In the genomic region with DNA sequence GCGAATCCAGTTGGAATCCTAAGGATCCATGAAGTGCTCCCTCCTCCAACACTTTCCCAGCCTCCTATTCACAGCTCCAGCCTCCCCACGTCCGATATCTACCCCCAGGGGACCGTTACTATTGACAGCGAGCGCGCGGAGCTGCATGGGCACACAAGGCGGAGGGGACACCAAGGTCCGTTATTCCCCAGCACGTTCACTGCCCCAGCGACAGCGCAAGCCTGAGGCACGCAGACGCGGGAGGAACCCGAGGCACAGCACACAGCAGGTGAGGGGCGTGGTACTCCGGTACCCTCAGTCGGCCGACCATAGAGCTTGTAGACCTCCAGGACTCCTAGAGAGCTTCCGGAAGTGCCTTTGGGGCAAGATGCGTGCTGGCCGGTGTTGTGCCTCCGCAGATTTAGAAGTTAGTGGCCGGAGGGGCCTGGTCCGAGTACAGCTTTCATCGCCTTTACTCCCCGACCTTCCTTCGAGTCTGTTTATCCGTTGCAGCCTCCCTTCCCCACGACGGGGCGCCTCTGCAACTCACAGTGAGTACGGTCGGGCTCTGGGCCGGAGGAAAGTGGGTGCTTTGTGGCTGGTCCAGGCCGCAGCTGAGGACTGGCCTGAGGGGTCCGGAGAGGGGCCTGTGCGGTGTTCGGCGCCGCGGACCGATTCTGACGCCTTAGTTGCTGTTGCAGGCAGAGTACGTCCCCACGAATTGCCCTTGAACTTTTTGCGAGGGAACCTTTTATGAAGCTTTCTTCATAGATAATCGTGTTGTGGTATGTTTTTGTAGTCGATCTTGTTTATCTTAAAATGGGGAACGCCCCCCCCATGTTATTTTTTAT, we compare ENCODE assay signal across 1 cellular context.
TF ChIP-seq lines count a peak whose summit lies in the region.

A gene (plus strand): TSS at position 384 of the 830 bp plus-strand sequence. CDS start 6,525 bp downstream, outside the sequence.

TF ChIP-seq in K562, 482 proteins besides CTCF, POLR2A, EP300 and RAD21 (continued from another document and continues in another):
- TF ChIP-seq ELF2 (CRISPR knock-in tag; IDR thresholded peaks at IDR 0.05) (peak; percentile 88), ZNF384 (IDR thresholded peaks at IDR 0.05; ENCODE audit: low read depth, low read length) (no peak), RBM39 (optimal IDR thresholded peaks at IDR 0.05; ENCODE audit: low read depth, low read length) (no peak), TAL1 (IDR thresholded peaks at IDR 0.05) (no peak), GABPB1 (CRISPR knock-in tag; IDR thresholded peaks at IDR 0.05) (peak; percentile 98), SP2 (IDR thresholded peaks at IDR 0.05; ENCODE audit: extremely low read depth, low read depth, low read length, poor library complexity, severe bottlenecking) (peak; percentile 97), MYC (IDR thresholded peaks at IDR 0.05; ENCODE audit: low read depth, low read length) (peak; percentile 95), MYC (CRISPR knock-in tag; IDR thresholded peaks at IDR 0.05; ENCODE audit: borderline replicate concordance, low read depth) (peak; percentile 75; the same call in 1 of the 2 replicates), ILK (tag; IDR thresholded peaks at IDR 0.05; ENCODE audit: borderline replicate concordance, low read depth) (no peak), GTF2F1 (IDR thresholded peaks at IDR 0.05; ENCODE audit: low read depth, low read length) (0 out of 2 replicates have a peak, but pooled peaks have one; percentile 42), PHF20 (IDR thresholded peaks at IDR 0.05; ENCODE audit: partially characterized antibody) (peak; percentile 93), KAT8 (IDR thresholded peaks at IDR 0.05; ENCODE audit: low read depth) (no peak), FOXK2 (conservative IDR thresholded peaks at IDR 0.05 in 1 of 2, IDR thresholded peaks at IDR 0.05 in 1 of 2; ENCODE audit: low read depth in 2 of 2) (peak; percentile 91 to 95), RFX1 (IDR thresholded peaks at IDR 0.05) (0 out of 2 replicates have a peak, but pooled peaks have one; percentile 11), NEUROD1 (IDR thresholded peaks at IDR 0.05; ENCODE audit: borderline replicate concordance, low read depth, low read length, partially characterized antibody) (peak; percentile 72), ELF4 (CRISPR knock-in tag; IDR thresholded peaks at IDR 0.05) (peak; percentile 51; the same call in 1 of the 2 replicates), C11orf30 (IDR thresholded peaks at IDR 0.05; ENCODE audit: low read depth) (peak; percentile 89), ZNF212 (CRISPR knock-in tag; IDR thresholded peaks at IDR 0.05) (no peak), NR2C2 (CRISPR knock-in tag; IDR thresholded peaks at IDR 0.05) (peak; percentile 77), NR2C2 (tag; IDR thresholded peaks at IDR 0.05) (peak; percentile 79)
- TF ChIP-seq, protein P1, sequence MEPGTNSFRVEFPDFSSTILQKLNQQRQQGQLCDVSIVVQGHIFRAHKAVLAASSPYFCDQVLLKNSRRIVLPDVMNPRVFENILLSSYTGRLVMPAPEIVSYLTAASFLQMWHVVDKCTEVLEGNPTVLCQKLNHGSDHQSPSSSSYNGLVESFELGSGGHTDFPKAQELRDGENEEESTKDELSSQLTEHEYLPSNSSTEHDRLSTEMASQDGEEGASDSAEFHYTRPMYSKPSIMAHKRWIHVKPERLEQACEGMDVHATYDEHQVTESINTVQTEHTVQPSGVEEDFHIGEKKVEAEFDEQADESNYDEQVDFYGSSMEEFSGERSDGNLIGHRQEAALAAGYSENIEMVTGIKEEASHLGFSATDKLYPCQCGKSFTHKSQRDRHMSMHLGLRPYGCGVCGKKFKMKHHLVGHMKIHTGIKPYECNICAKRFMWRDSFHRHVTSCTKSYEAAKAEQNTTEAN (CRISPR knock-in tag; IDR thresholded peaks at IDR 0.05), result 0 out of 2 replicates have a peak, but pooled peaks have one; percentile 75
- TF ChIP-seq, protein P2, sequence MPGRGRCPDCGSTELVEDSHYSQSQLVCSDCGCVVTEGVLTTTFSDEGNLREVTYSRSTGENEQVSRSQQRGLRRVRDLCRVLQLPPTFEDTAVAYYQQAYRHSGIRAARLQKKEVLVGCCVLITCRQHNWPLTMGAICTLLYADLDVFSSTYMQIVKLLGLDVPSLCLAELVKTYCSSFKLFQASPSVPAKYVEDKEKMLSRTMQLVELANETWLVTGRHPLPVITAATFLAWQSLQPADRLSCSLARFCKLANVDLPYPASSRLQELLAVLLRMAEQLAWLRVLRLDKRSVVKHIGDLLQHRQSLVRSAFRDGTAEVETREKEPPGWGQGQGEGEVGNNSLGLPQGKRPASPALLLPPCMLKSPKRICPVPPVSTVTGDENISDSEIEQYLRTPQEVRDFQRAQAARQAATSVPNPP (IDR thresholded peaks at IDR 0.05; ENCODE audit: borderline replicate concordance, insufficient read depth, insufficient read length), result no peak
- TF ChIP-seq, protein P3, sequence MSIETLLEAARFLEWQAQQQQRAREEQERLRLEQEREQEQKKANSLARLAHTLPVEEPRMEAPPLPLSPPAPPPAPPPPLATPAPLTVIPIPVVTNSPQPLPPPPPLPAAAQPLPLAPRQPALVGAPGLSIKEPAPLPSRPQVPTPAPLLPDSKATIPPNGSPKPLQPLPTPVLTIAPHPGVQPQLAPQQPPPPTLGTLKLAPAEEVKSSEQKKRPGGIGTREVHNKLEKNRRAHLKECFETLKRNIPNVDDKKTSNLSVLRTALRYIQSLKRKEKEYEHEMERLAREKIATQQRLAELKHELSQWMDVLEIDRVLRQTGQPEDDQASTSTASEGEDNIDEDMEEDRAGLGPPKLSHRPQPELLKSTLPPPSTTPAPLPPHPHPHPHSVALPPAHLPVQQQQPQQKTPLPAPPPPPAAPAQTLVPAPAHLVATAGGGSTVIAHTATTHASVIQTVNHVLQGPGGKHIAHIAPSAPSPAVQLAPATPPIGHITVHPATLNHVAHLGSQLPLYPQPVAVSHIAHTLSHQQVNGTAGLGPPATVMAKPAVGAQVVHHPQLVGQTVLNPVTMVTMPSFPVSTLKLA (conservative IDR thresholded peaks at IDR 0.05), result peak; percentile 93 to 95
- TF ChIP-seq, protein P4, sequence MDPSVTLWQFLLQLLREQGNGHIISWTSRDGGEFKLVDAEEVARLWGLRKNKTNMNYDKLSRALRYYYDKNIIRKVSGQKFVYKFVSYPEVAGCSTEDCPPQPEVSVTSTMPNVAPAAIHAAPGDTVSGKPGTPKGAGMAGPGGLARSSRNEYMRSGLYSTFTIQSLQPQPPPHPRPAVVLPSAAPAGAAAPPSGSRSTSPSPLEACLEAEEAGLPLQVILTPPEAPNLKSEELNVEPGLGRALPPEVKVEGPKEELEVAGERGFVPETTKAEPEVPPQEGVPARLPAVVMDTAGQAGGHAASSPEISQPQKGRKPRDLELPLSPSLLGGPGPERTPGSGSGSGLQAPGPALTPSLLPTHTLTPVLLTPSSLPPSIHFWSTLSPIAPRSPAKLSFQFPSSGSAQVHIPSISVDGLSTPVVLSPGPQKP (CRISPR knock-in tag; IDR thresholded peaks at IDR 0.05), result no peak
- TF ChIP-seq, protein P5, sequence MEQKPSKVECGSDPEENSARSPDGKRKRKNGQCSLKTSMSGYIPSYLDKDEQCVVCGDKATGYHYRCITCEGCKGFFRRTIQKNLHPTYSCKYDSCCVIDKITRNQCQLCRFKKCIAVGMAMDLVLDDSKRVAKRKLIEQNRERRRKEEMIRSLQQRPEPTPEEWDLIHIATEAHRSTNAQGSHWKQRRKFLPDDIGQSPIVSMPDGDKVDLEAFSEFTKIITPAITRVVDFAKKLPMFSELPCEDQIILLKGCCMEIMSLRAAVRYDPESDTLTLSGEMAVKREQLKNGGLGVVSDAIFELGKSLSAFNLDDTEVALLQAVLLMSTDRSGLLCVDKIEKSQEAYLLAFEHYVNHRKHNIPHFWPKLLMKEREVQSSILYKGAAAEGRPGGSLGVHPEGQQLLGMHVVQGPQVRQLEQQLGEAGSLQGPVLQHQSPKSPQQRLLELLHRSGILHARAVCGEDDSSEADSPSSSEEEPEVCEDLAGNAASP (IDR thresholded peaks at IDR 0.05), result no peak
- TF ChIP-seq, protein P6, sequence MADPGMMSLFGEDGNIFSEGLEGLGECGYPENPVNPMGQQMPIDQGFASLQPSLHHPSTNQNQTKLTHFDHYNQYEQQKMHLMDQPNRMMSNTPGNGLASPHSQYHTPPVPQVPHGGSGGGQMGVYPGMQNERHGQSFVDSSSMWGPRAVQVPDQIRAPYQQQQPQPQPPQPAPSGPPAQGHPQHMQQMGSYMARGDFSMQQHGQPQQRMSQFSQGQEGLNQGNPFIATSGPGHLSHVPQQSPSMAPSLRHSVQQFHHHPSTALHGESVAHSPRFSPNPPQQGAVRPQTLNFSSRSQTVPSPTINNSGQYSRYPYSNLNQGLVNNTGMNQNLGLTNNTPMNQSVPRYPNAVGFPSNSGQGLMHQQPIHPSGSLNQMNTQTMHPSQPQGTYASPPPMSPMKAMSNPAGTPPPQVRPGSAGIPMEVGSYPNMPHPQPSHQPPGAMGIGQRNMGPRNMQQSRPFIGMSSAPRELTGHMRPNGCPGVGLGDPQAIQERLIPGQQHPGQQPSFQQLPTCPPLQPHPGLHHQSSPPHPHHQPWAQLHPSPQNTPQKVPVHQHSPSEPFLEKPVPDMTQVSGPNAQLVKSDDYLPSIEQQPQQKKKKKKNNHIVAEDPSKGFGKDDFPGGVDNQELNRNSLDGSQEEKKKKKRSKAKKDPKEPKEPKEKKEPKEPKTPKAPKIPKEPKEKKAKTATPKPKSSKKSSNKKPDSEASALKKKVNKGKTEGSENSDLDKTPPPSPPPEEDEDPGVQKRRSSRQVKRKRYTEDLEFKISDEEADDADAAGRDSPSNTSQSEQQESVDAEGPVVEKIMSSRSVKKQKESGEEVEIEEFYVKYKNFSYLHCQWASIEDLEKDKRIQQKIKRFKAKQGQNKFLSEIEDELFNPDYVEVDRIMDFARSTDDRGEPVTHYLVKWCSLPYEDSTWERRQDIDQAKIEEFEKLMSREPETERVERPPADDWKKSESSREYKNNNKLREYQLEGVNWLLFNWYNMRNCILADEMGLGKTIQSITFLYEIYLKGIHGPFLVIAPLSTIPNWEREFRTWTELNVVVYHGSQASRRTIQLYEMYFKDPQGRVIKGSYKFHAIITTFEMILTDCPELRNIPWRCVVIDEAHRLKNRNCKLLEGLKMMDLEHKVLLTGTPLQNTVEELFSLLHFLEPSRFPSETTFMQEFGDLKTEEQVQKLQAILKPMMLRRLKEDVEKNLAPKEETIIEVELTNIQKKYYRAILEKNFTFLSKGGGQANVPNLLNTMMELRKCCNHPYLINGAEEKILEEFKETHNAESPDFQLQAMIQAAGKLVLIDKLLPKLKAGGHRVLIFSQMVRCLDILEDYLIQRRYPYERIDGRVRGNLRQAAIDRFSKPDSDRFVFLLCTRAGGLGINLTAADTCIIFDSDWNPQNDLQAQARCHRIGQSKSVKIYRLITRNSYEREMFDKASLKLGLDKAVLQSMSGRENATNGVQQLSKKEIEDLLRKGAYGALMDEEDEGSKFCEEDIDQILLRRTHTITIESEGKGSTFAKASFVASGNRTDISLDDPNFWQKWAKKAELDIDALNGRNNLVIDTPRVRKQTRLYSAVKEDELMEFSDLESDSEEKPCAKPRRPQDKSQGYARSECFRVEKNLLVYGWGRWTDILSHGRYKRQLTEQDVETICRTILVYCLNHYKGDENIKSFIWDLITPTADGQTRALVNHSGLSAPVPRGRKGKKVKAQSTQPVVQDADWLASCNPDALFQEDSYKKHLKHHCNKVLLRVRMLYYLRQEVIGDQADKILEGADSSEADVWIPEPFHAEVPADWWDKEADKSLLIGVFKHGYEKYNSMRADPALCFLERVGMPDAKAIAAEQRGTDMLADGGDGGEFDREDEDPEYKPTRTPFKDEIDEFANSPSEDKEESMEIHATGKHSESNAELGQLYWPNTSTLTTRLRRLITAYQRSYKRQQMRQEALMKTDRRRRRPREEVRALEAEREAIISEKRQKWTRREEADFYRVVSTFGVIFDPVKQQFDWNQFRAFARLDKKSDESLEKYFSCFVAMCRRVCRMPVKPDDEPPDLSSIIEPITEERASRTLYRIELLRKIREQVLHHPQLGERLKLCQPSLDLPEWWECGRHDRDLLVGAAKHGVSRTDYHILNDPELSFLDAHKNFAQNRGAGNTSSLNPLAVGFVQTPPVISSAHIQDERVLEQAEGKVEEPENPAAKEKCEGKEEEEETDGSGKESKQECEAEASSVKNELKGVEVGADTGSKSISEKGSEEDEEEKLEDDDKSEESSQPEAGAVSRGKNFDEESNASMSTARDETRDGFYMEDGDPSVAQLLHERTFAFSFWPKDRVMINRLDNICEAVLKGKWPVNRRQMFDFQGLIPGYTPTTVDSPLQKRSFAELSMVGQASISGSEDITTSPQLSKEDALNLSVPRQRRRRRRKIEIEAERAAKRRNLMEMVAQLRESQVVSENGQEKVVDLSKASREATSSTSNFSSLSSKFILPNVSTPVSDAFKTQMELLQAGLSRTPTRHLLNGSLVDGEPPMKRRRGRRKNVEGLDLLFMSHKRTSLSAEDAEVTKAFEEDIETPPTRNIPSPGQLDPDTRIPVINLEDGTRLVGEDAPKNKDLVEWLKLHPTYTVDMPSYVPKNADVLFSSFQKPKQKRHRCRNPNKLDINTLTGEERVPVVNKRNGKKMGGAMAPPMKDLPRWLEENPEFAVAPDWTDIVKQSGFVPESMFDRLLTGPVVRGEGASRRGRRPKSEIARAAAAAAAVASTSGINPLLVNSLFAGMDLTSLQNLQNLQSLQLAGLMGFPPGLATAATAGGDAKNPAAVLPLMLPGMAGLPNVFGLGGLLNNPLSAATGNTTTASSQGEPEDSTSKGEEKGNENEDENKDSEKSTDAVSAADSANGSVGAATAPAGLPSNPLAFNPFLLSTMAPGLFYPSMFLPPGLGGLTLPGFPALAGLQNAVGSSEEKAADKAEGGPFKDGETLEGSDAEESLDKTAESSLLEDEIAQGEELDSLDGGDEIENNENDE (IDR thresholded peaks at IDR 0.05; ENCODE audit: low read depth, low read length), result no peak
- TF ChIP-seq, protein P7, sequence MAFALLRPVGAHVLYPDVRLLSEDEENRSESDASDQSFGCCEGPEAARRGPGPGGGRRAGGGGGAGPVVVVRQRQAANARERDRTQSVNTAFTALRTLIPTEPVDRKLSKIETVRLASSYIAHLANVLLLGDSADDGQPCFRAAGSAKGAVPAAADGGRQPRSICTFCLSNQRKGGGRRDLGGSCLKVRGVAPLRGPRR (CRISPR knock-in tag; IDR thresholded peaks at IDR 0.05), result no peak
